Comparison of ENCODE assay signal across 17 cellular contexts in genomic region chr10:86861351-86861750, GRCh38.
DNase-seq lines count a peak whose midpoint lies in the region; ATAC-seq, FAIRE-seq and TF ChIP-seq lines count a peak whose summit lies in the region.
"Had no signal": no experiment of that assay in that cellular context is flagged by ENCODE, and none has a peak within 500 bp of the region (broad histone marks: within the 10 kb centered on the region; RNA-seq: fewer than 3 reads in every experiment).

No MANE protein-coding gene starts in this region.

- in situ Hi-C loops in HepG2 (cut with HindIII; ENCODE audit: extremely low pct_ligation_motif_present, low pct_unique_long_range_greater_than_20kb) = no loop called here

- TF ChIP-seq EP300 in HepG2 (IDR thresholded peaks at IDR 0.05; ENCODE audit: low read depth in 2 of 2, low read length in 2 of 2) (no peak), HepG2 (CRISPR knock-in tag; IDR thresholded peaks at IDR 0.05; ENCODE audit: borderline replicate concordance) (no peak)

- H3K79me2 ChIP-seq in HepG2 (ENCODE audit: insufficient read depth, low read length) = no peaks in the 10 kb centered on the region

- H3K36me3 ChIP-seq in HepG2 (replicated peaks in 1 of 2; ENCODE audit: control insufficient read depth in 1 of 2, insufficient read depth in 2 of 2, low read length in 2 of 2) (peaks cover 0 to under 1% of the 10 kb centered on the region in 2 experiments; a peak in 2 of 5 replicates), right lobe of liver (no peaks in the 10 kb centered on the region), SK-N-MC (ENCODE audit: insufficient read depth, low read length) (no peaks in the 10 kb centered on the region), iPS-20b (ENCODE audit: insufficient read depth, low read depth, low read length) (peaks cover 12% of the 10 kb centered on the region)
- H3K36me3 ChIP-seq: BLaER1, HAP-1 had no signal

- CTCF ChIA-PET in HepG2 (lab: Yijun Ruan, JAX; ENCODE audit: low intra/inter-chr PET ratio, low total read pairs) = no interaction called here

- WGBS in HepG2 (ENCODE audit: low lambda C conversion rate) = 11% methylated on average over 1 of the region's 1 CpG
- 100% methylated on average over 1 of the region's 1 CpG for WGBS in right lobe of liver (ENCODE audit: insufficient coverage, low coverage, low lambda C conversion rate, missing lambda C conversion rate)

- FAIRE-seq in HepG2 (lab: Jason Lieb, UNC) = no peak
- FAIRE-seq: K562 had no signal

- H2AFZ ChIP-seq in HepG2 (ENCODE audit: low read length) = no peak overlapping the region
- H2AFZ ChIP-seq: GM23248 had no signal

- BruUV-seq in HepG2 (replicated peaks; lab: Mats Ljungman, UMichigan) = no TSS peak

- no peak for TF ChIP-seq CTCF in HepG2 (CRISPR knock-in tag; IDR thresholded peaks at IDR 0.05)
- no peak for TF ChIP-seq CTCF in right lobe of liver (IDR thresholded peaks at IDR 0.05)

- H3K4me2 ChIP-seq in HepG2 (ENCODE audit: low read depth, low read length) = peak overlapping the region; percentile 56
- H3K4me2 ChIP-seq: BLaER1 had no signal

- H3K4me1 ChIP-seq in HepG2 (ENCODE audit: insufficient read depth, low read length) (peaks cover 29% of the 10 kb centered on the region), right lobe of liver (no peaks in the 10 kb centered on the region), iPS-20b (ENCODE audit: insufficient read depth, low read length) (peaks cover 55% of the 10 kb centered on the region)
- H3K4me1 ChIP-seq: BLaER1 had no signal

- TF ChIP-seq RAD21 in HepG2 (CRISPR knock-in tag; IDR thresholded peaks at IDR 0.05) = no peak

- H3K27ac ChIP-seq in HepG2 (ENCODE audit: extremely low read length, insufficient read depth, low read length) (peak overlapping the region; percentile 17), right lobe of liver (no peak overlapping the region), SK-N-MC (peak overlapping the region; percentile 36; the same call in 1 of the 2 replicates), iPS-20b (ENCODE audit: low read length) (peak overlapping the region; percentile 33)
- H3K27ac ChIP-seq: BLaER1, GM23248 had no signal

- POLR2A ChIA-PET in HepG2 (lab: Yijun Ruan, JAX) = no interaction called here

- H4K20me1 ChIP-seq in HepG2 (ENCODE audit: insufficient read depth, low read length) = peaks cover 34% of the 10 kb centered on the region
- H4K20me1 ChIP-seq: BLaER1 had no signal

- ATAC-seq in HepG2 (peak; percentile 68), right lobe of liver (no peak)
- ATAC-seq: K562 had no signal

- TF ChIP-seq POLR2A in HepG2 (IDR thresholded peaks at IDR 0.05; ENCODE audit: insufficient read depth in 1 of 2, low read depth in 2 of 2, low read length in 2 of 2) (no peak), right lobe of liver (IDR thresholded peaks at IDR 0.05) (no peak)

- H3K27me3 ChIP-seq in HepG2 (ENCODE audit: control insufficient read depth in 1 of 2, insufficient read depth in 2 of 2, low read length in 2 of 2) (no peaks in the 10 kb centered on the region), right lobe of liver (no peaks in the 10 kb centered on the region), iPS-20b (ENCODE audit: insufficient read depth, low read length) (no peaks in the 10 kb centered on the region)
- H3K27me3 ChIP-seq: BLaER1 had no signal

- H3K9ac ChIP-seq in HepG2 (ENCODE audit: insufficient read depth, low read depth, low read length) (0 out of 2 replicates have a peak overlapping the region, but pooled peaks have one; percentile 25), SK-N-MC (ENCODE audit: insufficient read length) (no peak overlapping the region), iPS-20b (ENCODE audit: low read depth, low read length) (0 out of 2 replicates have a peak overlapping the region, but pooled peaks have one; percentile 33)
- H3K9ac ChIP-seq: BLaER1, GM23248 had no signal

- DNase-seq in HepG2 (ENCODE audit: low spot score) = peak; percentile 67
- DNase-seq in right lobe of liver = no peak
- no peak for DNase-seq in SK-N-MC (ENCODE audit: low read depth, low spot score)
- DNase-seq in NCI-H2029 (lab: John Stamatoyannopoulos, UW) = no peak
- DNase-seq in NCI-H774 (lab: John Stamatoyannopoulos, UW) = no peak
- DNase-seq in NCI-H146 (lab: John Stamatoyannopoulos, UW) = no peak
- DNase-seq: 8988T; AML-193; Caco-2; CD8-positive, alpha-beta memory T cell; DMS53; GF-D8; GM23248 had no signal

- intact Hi-C loops in HepG2 (cut with micrococcal nuclease; ENCODE audit: unreplicated experiment) (no loop called here), right lobe of liver (cut with DNase I) (no loop called here)

- H3K9me3 ChIP-seq in HepG2 (ENCODE audit: low read length) (no peaks in the 10 kb centered on the region), right lobe of liver (no peaks in the 10 kb centered on the region), SK-N-MC (ENCODE audit: low read depth, low read length) (no peaks in the 10 kb centered on the region), iPS-20b (ENCODE audit: insufficient read depth, low read depth, low read length) (no peaks in the 10 kb centered on the region)
- H3K9me3 ChIP-seq: BLaER1, Caco-2, HAP-1 had no signal

- H3K4me3 ChIP-seq in HepG2 (replicated peaks in 1 of 3; ENCODE audit: insufficient read depth in 1 of 3, low read depth in 2 of 3, low read length in 3 of 3) (no peak overlapping the region), right lobe of liver (no peak overlapping the region), SK-N-MC (no peak overlapping the region), iPS-20b (ENCODE audit: low read length) (no peak overlapping the region)
- H3K4me3 ChIP-seq: BLaER1, GM23248, HAP-1, K562 had no signal

TF ChIP-seq in HepG2, 621 proteins besides CTCF, POLR2A, EP300 and RAD21 (continues in another document):
- TF ChIP-seq PLSCR1 (CRISPR knock-in tag; IDR thresholded peaks at IDR 0.05; ENCODE audit: borderline replicate concordance) = no peak
- TF ChIP-seq POGZ (CRISPR knock-in tag; IDR thresholded peaks at IDR 0.05) = no peak
- TF ChIP-seq, protein P1, sequence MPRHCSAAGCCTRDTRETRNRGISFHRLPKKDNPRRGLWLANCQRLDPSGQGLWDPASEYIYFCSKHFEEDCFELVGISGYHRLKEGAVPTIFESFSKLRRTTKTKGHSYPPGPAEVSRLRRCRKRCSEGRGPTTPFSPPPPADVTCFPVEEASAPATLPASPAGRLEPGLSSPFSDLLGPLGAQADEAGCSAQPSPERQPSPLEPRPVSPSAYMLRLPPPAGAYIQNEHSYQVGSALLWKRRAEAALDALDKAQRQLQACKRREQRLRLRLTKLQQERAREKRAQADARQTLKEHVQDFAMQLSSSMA (CRISPR knock-in tag; IDR thresholded peaks at IDR 0.05) = no peak
- TF ChIP-seq ATRX (CRISPR knock-in tag; IDR thresholded peaks at IDR 0.05; ENCODE audit: borderline replicate concordance) = no peak
- no peak for TF ChIP-seq ARID2 (CRISPR knock-in tag; IDR thresholded peaks at IDR 0.05; ENCODE audit: borderline replicate concordance)
- no peak for TF ChIP-seq TEAD3 (CRISPR knock-in tag; optimal IDR thresholded peaks at IDR 0.05; ENCODE audit: borderline replicate concordance)
- no peak for TF ChIP-seq THAP9 (CRISPR knock-in tag; IDR thresholded peaks at IDR 0.05; ENCODE audit: borderline replicate concordance)

Comparison
In these comparisons a context has a peak if more than half of its experiments do, and no peak if none do; other contexts are left out.
1. H3K27ac ChIP-seq: peak in HepG2 (single experiment), SK-N-MC (single experiment) and iPS-20b (single experiment); none in right lobe of liver (0 of 3).